In genomic region chr1:50231209-50231608, GRCh38 we compare ENCODE assay signal across 27 cellular contexts.
"Had no signal": no experiment of that assay in that cellular context is flagged by ENCODE, and none has a peak within 500 bp of the region (broad histone marks: within the 10 kb centered on the region; RNA-seq: fewer than 3 reads in every experiment).

No MANE protein-coding gene starts in this region.

- H3K79me2 ChIP-seq: parathyroid adenoma had no signal

- FAIRE-seq: small intestine, urothelium cell line had no signal

- H3K4me2 ChIP-seq: neural progenitor cell had no signal

- ATAC-seq: natural killer cell; psoas muscle; right cardiac atrium; right lobe of liver; stimulated activated memory B cell treated with anti-CD40 and anti-IgM and Interleukin-4, amounts not matched to agents 10 μg/mL and 1 μg/mL and 100 μg/mL, for 72 hours; stimulated activated naive CD8-positive, alpha-beta T cell treated with anti-CD3 and anti-CD28 coated beads, Interleukin-15, amount 100 ng/mL, for 72 hours; stimulated activated naive CD8-positive, alpha-beta T cell treated with anti-CD3 and anti-CD28 coated beads, Interleukin-15, Interleukin-2, amounts not matched to agents 100 U/mL and 50 U/mL, for 24 hours had no signal

- H3K4me3 ChIP-seq: neural progenitor cell, ovary, psoas muscle, right lobe of liver, sigmoid colon, suprapubic skin, testis, tibial nerve, upper lobe of left lung, vagina had no signal

- DNase-seq: natural killer cell; occipital lobe; ovary; posterior cingulate gyrus; psoas muscle; right lobe of liver; sigmoid colon; small intestine; stimulated activated CD4-positive, alpha-beta T cell treated with anti-CD3 and anti-CD28 coated beads, Interleukin-1b, Interleukin-23, amount 100 ng/mL, for 48 hours; stimulated activated CD4-positive, alpha-beta T cell treated with anti-CD3 and anti-CD28 coated beads, Interleukin-4, amount 100 ng/mL, for 1 hour; stimulated activated CD4-positive, alpha-beta T cell treated with anti-CD3 and anti-CD28 coated beads, Interleukin-4, amount 100 ng/mL, for 4 hours; stimulated activated CD8-positive, alpha-beta memory T cell treated with anti-CD3 and anti-CD28 coated beads, Interleukin-4, amount 100 ng/mL, for 48 hours; stimulated activated naive CD4-positive, alpha-beta T cell; stimulated activated naive CD8-positive, alpha-beta T cell treated with anti-CD3 and anti-CD28 coated beads, Interleukin-15, amount 100 ng/mL, for 72 hours; stimulated activated naive CD8-positive, alpha-beta T cell treated with anti-CD3 and anti-CD28 coated beads, Interleukin-15, Interleukin-2, amounts not matched to agents 100 U/mL and 50 U/mL, for 24 hours; substantia nigra; testis; trophoblast cell; upper lobe of left lung had no signal

- H3K36me3 ChIP-seq: neural progenitor cell, ovary, right lobe of liver, sigmoid colon, suprapubic skin, tibial nerve, upper lobe of left lung, vagina had no signal

- H3K4me1 ChIP-seq: neural progenitor cell, parathyroid adenoma, psoas muscle, right lobe of liver, sigmoid colon, suprapubic skin, testis, tibial nerve, upper lobe of left lung, vagina had no signal

- H3K9ac ChIP-seq: neural progenitor cell, parathyroid adenoma had no signal

- H3K27ac ChIP-seq: neural progenitor cell, ovary, parathyroid adenoma, psoas muscle, right lobe of liver, sigmoid colon, suprapubic skin, testis, tibial nerve, upper lobe of left lung, vagina had no signal

- H3K27me3 ChIP-seq: neural progenitor cell, ovary, right lobe of liver, sigmoid colon, suprapubic skin, testis, tibial nerve, upper lobe of left lung, vagina had no signal
